In the genomic region with DNA sequence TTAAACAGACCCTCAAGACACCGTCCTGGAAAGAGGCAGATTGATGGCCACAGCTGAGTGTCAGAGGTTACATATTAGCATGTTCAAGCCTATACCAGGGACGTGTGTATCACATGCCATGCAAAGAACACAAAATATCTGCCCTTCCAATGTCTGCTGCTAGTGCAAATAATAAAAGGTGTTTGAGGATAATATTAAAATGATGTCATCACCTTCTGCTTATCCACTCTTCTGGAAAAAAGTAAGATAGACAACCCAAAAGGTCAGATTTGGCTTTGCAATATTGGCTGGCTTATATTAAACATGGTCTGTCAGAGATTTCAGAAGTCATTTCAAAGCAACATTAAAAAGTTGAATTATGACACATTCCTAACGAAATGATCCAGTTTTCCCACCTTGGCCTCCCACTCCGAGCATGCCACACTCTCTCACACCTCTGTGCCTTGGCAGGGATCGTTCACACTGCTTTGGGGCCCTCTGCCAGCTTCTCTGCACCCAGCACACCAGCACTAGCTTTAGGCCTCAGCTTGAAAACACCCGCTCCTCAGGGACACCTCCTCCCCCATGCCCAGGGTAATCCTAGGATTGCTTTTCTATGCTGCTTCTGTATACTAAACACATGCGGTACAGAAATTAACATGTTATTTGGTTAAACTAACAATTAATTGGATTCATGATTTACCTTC, we compare ENCODE assay signal across 15 cellular contexts.
DNase-seq lines count a peak whose midpoint lies in the region; ATAC-seq and TF ChIP-seq lines count a peak whose summit lies in the region.
"Had no signal": no experiment of that assay in that cellular context is flagged by ENCODE, and none has a peak within 500 bp of the region (broad histone marks: within the 10 kb centered on the region; RNA-seq: fewer than 3 reads in every experiment).

No MANE protein-coding gene starts in this region.

- peaks cover 7% of the 10 kb centered on the region for H3K4me1 Mint-ChIP-seq in T-helper 17 cell

- no peak for ATAC-seq in T-helper 17 cell
- ATAC-seq in SK-N-SH treated with all-trans-retinoic acid at 6 μM for 48 hours: no peak
- ATAC-seq: A549; CD8-positive, alpha-beta T cell had no signal

- no peak overlapping the region for H3K27ac Mint-ChIP-seq in T-helper 17 cell
- H3K27ac Mint-ChIP-seq: CD8-positive, alpha-beta T cell had no signal

- H3K9me3 ChIP-seq in T-helper 17 cell (ENCODE audit: control insufficient read depth, low read length, poor library complexity, severe bottlenecking): no peaks in the 10 kb centered on the region
- H3K9me3 ChIP-seq: A549, BE2C had no signal

- H3K36me3 Mint-ChIP-seq in T-helper 17 cell (ENCODE audit: low read depth): no peaks in the 10 kb centered on the region

- DNase-seq in NCI-H526 (lab: John Stamatoyannopoulos, UW) (peak; percentile 46 to 76), T-helper 17 cell (no peak), inferior parietal cortex (ENCODE audit: extremely low spot score) (peak; percentile 35), superior temporal gyrus (ENCODE audit: extremely low spot score) (peak; percentile 38)
- no peak for DNase-seq in effector CD8-positive, alpha-beta T cell (lab: John Stamatoyannopoulos, UW)
- DNase-seq: BE2C; CD8-positive, alpha-beta T cell; COR-L47; DMS153; DND-41; GDM1; GOT3; H9 had no signal

- peak overlapping the region; percentile 49 for H3K4me3 Mint-ChIP-seq in T-helper 17 cell
- H3K4me3 Mint-ChIP-seq: CD8-positive, alpha-beta T cell had no signal

- no peaks in the 10 kb centered on the region for H3K27me3 Mint-ChIP-seq in T-helper 17 cell

TF ChIP-seq in SK-N-SH treated with all-trans-retinoic acid at 6 μM for 48 hours, 23 proteins besides CTCF, POLR2A, EP300 and RAD21:
- TF ChIP-seq BACH2 (CRISPR knock-in tag; IDR thresholded peaks at IDR 0.05; ENCODE audit: borderline replicate concordance): no peak
- no peak for TF ChIP-seq ZNF70 (CRISPR knock-in tag; IDR thresholded peaks at IDR 0.05)
- TF ChIP-seq ZFP30 (CRISPR knock-in tag; IDR thresholded peaks at IDR 0.05): no peak
- TF ChIP-seq RARB (CRISPR knock-in tag; IDR thresholded peaks at IDR 0.05): no peak
- TF ChIP-seq ZC3H10 (CRISPR knock-in tag; IDR thresholded peaks at IDR 0.05): no peak

Comparison
In these comparisons a context has a peak if more than half of its experiments do, and no peak if none do; other contexts are left out.
1. DNase-seq: peak in NCI-H526 (2 of 2), inferior parietal cortex (single experiment) and superior temporal gyrus (single experiment); none in T-helper 17 cell (0 of 3) and effector CD8-positive, alpha-beta T cell (single experiment).